ENCODE assay signal across 29 cellular contexts in the genomic region with DNA sequence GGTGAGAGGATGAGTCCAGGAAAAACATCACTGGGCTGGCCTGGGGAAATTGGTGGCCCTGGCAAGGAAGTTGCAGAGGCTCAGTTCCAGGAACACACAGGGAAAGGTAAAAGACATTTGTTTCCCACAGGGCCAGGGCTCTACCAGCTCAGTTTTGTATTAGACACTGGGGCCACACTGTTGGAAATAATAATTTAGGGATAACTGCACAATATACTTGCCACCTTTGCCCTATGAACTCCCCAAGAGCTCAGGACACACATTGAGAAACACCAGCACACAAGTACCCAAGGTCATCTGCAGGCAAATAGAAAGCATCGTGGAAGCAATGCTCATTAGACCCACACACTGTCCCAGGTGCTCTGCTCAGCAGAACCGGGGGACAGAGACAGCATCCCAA.
"Had no signal": no experiment of that assay in that cellular context is flagged by ENCODE, and none has a peak within 500 bp of the region (broad histone marks: within the 10 kb centered on the region; RNA-seq: fewer than 3 reads in every experiment).

No MANE protein-coding gene starts in this region.

- FAIRE-seq: colon, endometrium, endothelial cell of umbilical vein had no signal

- ATAC-seq: activated CD4-positive, CD25-positive, alpha-beta regulatory T cell treated with anti-CD3 and anti-CD28 coated beads, Interleukin-2, amount 50 U/mL, for 24 hours; activated CD8-positive, alpha-beta memory T cell treated with anti-CD3 and anti-CD28 coated beads, Interleukin-2, amount 10 ng/mL, durations not matched to agents 7 days and 5 days; activated CD8-positive, alpha-beta T cell treated with anti-CD3 and anti-CD28 coated beads, Interleukin-2, amount 10 ng/mL, durations not matched to agents 7 days and 5 days; activated naive CD8-positive, alpha-beta T cell treated with anti-CD3 and anti-CD28 coated beads, Interleukin-2, amount 50 U/mL, for 24 hours; body of pancreas; gastroesophageal sphincter; T-helper 17 cell had no signal

- H3K4me1 ChIP-seq: adrenal gland, body of pancreas, esophagus squamous epithelium, gastroesophageal sphincter had no signal

- H3K27me3 ChIP-seq: adrenal gland, body of pancreas had no signal

- H3K4me3 ChIP-seq: adrenal gland, body of pancreas, esophagus squamous epithelium, gastroesophageal sphincter had no signal

- H3K36me3 ChIP-seq: adrenal gland, esophagus squamous epithelium, gastroesophageal sphincter, WERI-Rb-1 had no signal

- H3K27ac ChIP-seq: adrenal gland, body of pancreas, epithelial cell of prostate, esophagus squamous epithelium, gastroesophageal sphincter, WERI-Rb-1 had no signal

- DNase-seq: activated B cell treated with CpG ODN at 0.5 μM for 24 hours; activated CD4-positive, alpha-beta memory T cell treated with anti-CD3 and anti-CD28 coated beads for 36 hours; activated CD4-positive, alpha-beta T cell treated with anti-CD3 and anti-CD28 coated beads for 48 hours; activated CD8-positive, alpha-beta memory T cell treated with anti-CD3 and anti-CD28 coated beads, Interleukin-2, amount 10 ng/mL, durations not matched to agents 7 days and 5 days; activated CD8-positive, alpha-beta memory T cell treated with anti-CD3 and anti-CD28 coated beads, Interleukin-2, amount 50 U/mL, for 4 hours; activated CD8-positive, alpha-beta T cell treated with anti-CD3 and anti-CD28 coated beads, Interleukin-2, amount 10 ng/mL, durations not matched to agents 7 days and 5 days; activated effector memory CD4-positive, alpha-beta T cell treated with anti-CD3 and anti-CD28 coated beads, Interleukin-2, amount 50 U/mL, for 16 hours; activated naive CD4-positive, alpha-beta T cell treated with anti-CD3 and anti-CD28 coated beads for 36 hours; activated naive CD8-positive, alpha-beta T cell treated with anti-CD3 and anti-CD28 coated beads for 36 hours; activated naive CD8-positive, alpha-beta T cell treated with anti-CD3 and anti-CD28 coated beads, Interleukin-2, amount 50 U/mL, for 24 hours; activated T-cell treated with anti-CD3 and anti-CD28 coated beads, Interleukin-2, amount 50 U/mL, for 1 hour; activated T-cell treated with anti-CD3 and anti-CD28 coated beads, Interleukin-2, amount 50 U/mL, for 48 hours; adrenal gland; amygdala; aorta; body of pancreas; effector CD8-positive, alpha-beta T cell; esophagus squamous epithelium; foreskin melanocyte; T-helper 1 cell; T-helper 17 cell; T1000; WERI-Rb-1 had no signal
